Comparison of ENCODE assay signal across 1 cellular context in genomic region chr6:41728073-41728936, GRCh38.
TF ChIP-seq lines count a peak whose summit lies in the region.

No MANE protein-coding gene starts in this region.

TF ChIP-seq in HepG2, 621 proteins besides CTCF, POLR2A, EP300 and RAD21 (continued from another document and continues in another):
- TF ChIP-seq GMEB1 (CRISPR knock-in tag; IDR thresholded peaks at IDR 0.05; ENCODE audit: borderline replicate concordance) (no peak), AKAP8 (CRISPR knock-in tag; IDR thresholded peaks at IDR 0.05) (no peak; the same call in 1 of the 2 replicates), DZIP1 (CRISPR knock-in tag; IDR thresholded peaks at IDR 0.05) (no peak), ZNF773 (CRISPR knock-in tag; IDR thresholded peaks at IDR 0.05; ENCODE audit: borderline replicate concordance) (no peak), ZNF234 (CRISPR knock-in tag; conservative IDR thresholded peaks at IDR 0.05) (no peak), FOXA3 (CRISPR knock-in tag; IDR thresholded peaks at IDR 0.05) (peak; percentile 49; the same call in 1 of the 2 replicates), ZNF687 (CRISPR knock-in tag; IDR thresholded peaks at IDR 0.05) (peak; percentile 83), TRIM22 (IDR thresholded peaks at IDR 0.05) (no peak), PLSCR1 (CRISPR knock-in tag; IDR thresholded peaks at IDR 0.05; ENCODE audit: borderline replicate concordance) (no peak), IRX3 (CRISPR knock-in tag; IDR thresholded peaks at IDR 0.05; ENCODE audit: borderline replicate concordance, low read depth) (no peak), ZFP62 (CRISPR knock-in tag; IDR thresholded peaks at IDR 0.05) (no peak), MIXL1 (CRISPR knock-in tag; IDR thresholded peaks at IDR 0.05) (no peak), GABPA (IDR thresholded peaks at IDR 0.05; ENCODE audit: low read depth, low read length) (no peak), GABPA (CRISPR knock-in tag; IDR thresholded peaks at IDR 0.05; ENCODE audit: low read depth) (no peak), CEBPZ (IDR thresholded peaks at IDR 0.05; ENCODE audit: low read length) (no peak), GTF3A (CRISPR knock-in tag; conservative IDR thresholded peaks at IDR 0.05) (no peak), CENPX (CRISPR knock-in tag; IDR thresholded peaks at IDR 0.05) (no peak), ZNF446 (CRISPR knock-in tag; IDR thresholded peaks at IDR 0.05) (0 out of 2 replicates have a peak, but pooled peaks have one; percentile 54), ZNF597 (CRISPR knock-in tag; IDR thresholded peaks at IDR 0.05) (no peak), ZFX (CRISPR knock-in tag; IDR thresholded peaks at IDR 0.05; ENCODE audit: low read depth) (peak; percentile 66; the same call in 1 of the 2 replicates), ASH2L (IDR thresholded peaks at IDR 0.05; ENCODE audit: insufficient read length, low read depth, low read length) (no peak), ZNF367 (CRISPR knock-in tag; IDR thresholded peaks at IDR 0.05; ENCODE audit: borderline replicate concordance) (no peak), ZBTB49 (CRISPR knock-in tag; IDR thresholded peaks at IDR 0.05; ENCODE audit: borderline replicate concordance) (no peak), TFAP4 (IDR thresholded peaks at IDR 0.05; ENCODE audit: borderline replicate concordance, low read depth) (peak; percentile 63; the same call in 1 of the 2 replicates), TOPORS (CRISPR knock-in tag; IDR thresholded peaks at IDR 0.05) (no peak), REXO4 (CRISPR knock-in tag; IDR thresholded peaks at IDR 0.05; ENCODE audit: borderline replicate concordance) (no peak), ATF3 (CRISPR knock-in tag; IDR thresholded peaks at IDR 0.05) (no peak), ZNF772 (CRISPR knock-in tag; IDR thresholded peaks at IDR 0.05) (0 out of 2 replicates have a peak, but pooled peaks have one; percentile 39), MTA1 (CRISPR knock-in tag; IDR thresholded peaks at IDR 0.05; ENCODE audit: borderline replicate concordance) (peak; percentile 81; the same call in 1 of the 2 replicates), NFE2L2 (IDR thresholded peaks at IDR 0.05; ENCODE audit: low read length) (no peak), ZNF343 (CRISPR knock-in tag; IDR thresholded peaks at IDR 0.05) (peak; percentile 63; the same call in 1 of the 2 replicates)
